ENCODE assay signal across 5 cellular contexts in genomic region chr3:44464920-44465319, GRCh38. TPM values are rescaled to one million over a fixed set of nuclear protein-coding genes. Genes with fewer than 3 reads are reported as not detected.
DNase-seq lines count a peak whose midpoint lies in the region; ATAC-seq, FAIRE-seq and TF ChIP-seq lines count a peak whose summit lies in the region.
"Not testable (repeated sequence)": the region's sequence is repeated elsewhere in the genome, so short reads cannot be mapped to it uniquely, and the experiment has no call there.

No MANE protein-coding gene starts in this region.

- peaks cover 20% of the 10 kb centered on the region for H3K79me2 ChIP-seq in GM23338 (replicated peaks; ENCODE audit: insufficient read depth)
- H3K79me2 ChIP-seq in K562 (ENCODE audit: control insufficient read depth, insufficient read depth, low read length) = peaks cover 52% of the 10 kb centered on the region

- 90% methylated on average over 6 of the region's 7 CpGs for WGBS in K562 (ENCODE audit: insufficient coverage, low coverage, missing lambda C conversion rate)

- not testable (repeated sequence) for H3K9ac ChIP-seq in K562 (ENCODE audit: insufficient read depth in 1 of 2, low read depth in 2 of 2, low read length in 2 of 2)

- TF ChIP-seq RAD21 in K562 (CRISPR knock-in tag; conservative IDR thresholded peaks at IDR 0.05 in 1 of 2, IDR thresholded peaks at IDR 0.05 in 1 of 2) = not testable (repeated sequence)

- not testable (repeated sequence) for H3K9me1 ChIP-seq in K562 (ENCODE audit: control insufficient read depth, insufficient read depth, low read length)

- ATAC-seq in GM23338; K562; central memory CD8-positive, alpha-beta T cell (replicated peaks; ENCODE audit: extremely low read depth, poor library complexity, severe bottlenecking): not testable (repeated sequence)

- CTCF ChIA-PET in K562 (lab: Yijun Ruan, JAX; ENCODE audit: low intra/inter-chr PET ratio) = not testable (repeated sequence)

- H3K4me1 Mint-ChIP-seq in GM23338 (peaks cover 18% of the 10 kb centered on the region), glutamatergic neuron (ENCODE audit: low read depth, unreplicated experiment) (peaks cover 17% of the 10 kb centered on the region), progenitor cell of endocrine pancreas (ENCODE audit: low read depth) (peaks cover 26% of the 10 kb centered on the region)
- H3K4me1 Mint-ChIP-seq in central memory CD8-positive, alpha-beta T cell = peaks cover 18% of the 10 kb centered on the region

- H4K20me1 ChIP-seq in GM23338 (replicated peaks; ENCODE audit: insufficient read depth); K562 (replicated peaks; ENCODE audit: control insufficient read depth, insufficient read depth, low read length): not testable (repeated sequence)

- TF ChIP-seq POLR2A in K562 (conservative IDR thresholded peaks at IDR 0.05) = not testable (repeated sequence)

- not testable (repeated sequence) for H3K36me3 ChIP-seq in GM23338 (ENCODE audit: insufficient read depth)
- H3K36me3 ChIP-seq in K562 (ENCODE audit: control insufficient read depth, insufficient read depth, low read length) = peaks cover 60% of the 10 kb centered on the region

- TF ChIP-seq EP300 in K562 (IDR thresholded peaks at IDR 0.05; ENCODE audit: low read length) = not testable (repeated sequence)

- BruUV-seq in K562 (replicated peaks; lab: Mats Ljungman, UMichigan) = not testable (repeated sequence)

- in situ Hi-C loops in K562 (cut with MboI) = not testable (repeated sequence)

- H3K9me3 Mint-ChIP-seq in GM23338 (peaks cover 22% of the 10 kb centered on the region), progenitor cell of endocrine pancreas (ENCODE audit: low read depth) (peaks cover 21% of the 10 kb centered on the region)
- H3K9me3 Mint-ChIP-seq in central memory CD8-positive, alpha-beta T cell; glutamatergic neuron (ENCODE audit: unreplicated experiment): not testable (repeated sequence)

- H3K4me1 ChIP-seq in GM23338 (ENCODE audit: insufficient read depth) = not testable (repeated sequence)
- peaks cover 18 to 24% of the 10 kb centered on the region in 2 experiments; a peak in 4 of 5 replicates for H3K4me1 ChIP-seq in K562 (replicated peaks in 1 of 2; ENCODE audit: control insufficient read depth in 2 of 2, insufficient read depth in 2 of 2, low read length in 2 of 2)

- H3K4me2 ChIP-seq in GM23338; K562 (ENCODE audit: insufficient read depth, low read length): not testable (repeated sequence)

- H3K4me3 ChIP-seq in GM23338, K562: not testable (repeated sequence)

- H3K27me3 ChIP-seq in GM23338 (ENCODE audit: insufficient read depth); K562 (ENCODE audit: control insufficient read depth in 2 of 2, insufficient read depth in 2 of 2, low read length in 2 of 2): not testable (repeated sequence)

- not testable (repeated sequence) for FAIRE-seq in K562 (lab: Jason Lieb, UNC)

- H3K27me3 Mint-ChIP-seq in GM23338 (ENCODE audit: insufficient read depth, low read depth, poor library complexity); central memory CD8-positive, alpha-beta T cell; glutamatergic neuron (ENCODE audit: unreplicated experiment); progenitor cell of endocrine pancreas: not testable (repeated sequence)

- H3K4me3 Mint-ChIP-seq in GM23338; central memory CD8-positive, alpha-beta T cell; glutamatergic neuron (ENCODE audit: unreplicated experiment); progenitor cell of endocrine pancreas (ENCODE audit: low read depth): not testable (repeated sequence)

- H3K9me3 ChIP-seq in K562 (replicated peaks; ENCODE audit: control insufficient read depth, insufficient read depth, low read depth, low read length) = not testable (repeated sequence)

- TF ChIP-seq CTCF in GM23338 (conservative IDR thresholded peaks at IDR 0.05; ENCODE audit: low read depth in 2 of 2); K562 (IDR thresholded peaks at IDR 0.05 in 2 of 3, conservative IDR thresholded peaks at IDR 0.05 in 1 of 3; ENCODE audit: insufficient read depth in 2 of 3, low read depth in 1 of 3, low read length in 3 of 3); glutamatergic neuron (IDR thresholded peaks at IDR 0.05; ENCODE audit: partially characterized antibody, unreplicated experiment); progenitor cell of endocrine pancreas (IDR thresholded peaks at IDR 0.05; ENCODE audit: unreplicated experiment): not testable (repeated sequence)

- intact Hi-C loops in K562 (cut with micrococcal nuclease) = not testable (repeated sequence)

- peaks cover 60% of the 10 kb centered on the region for H3K36me3 Mint-ChIP-seq in GM23338 (ENCODE audit: low read depth)
- H3K36me3 Mint-ChIP-seq in central memory CD8-positive, alpha-beta T cell (ENCODE audit: insufficient read depth) = peaks cover 15% of the 10 kb centered on the region
- peaks cover 30% of the 10 kb centered on the region for H3K36me3 Mint-ChIP-seq in glutamatergic neuron (ENCODE audit: unreplicated experiment)
- H3K36me3 Mint-ChIP-seq in progenitor cell of endocrine pancreas (ENCODE audit: insufficient read depth) = peaks cover 49% of the 10 kb centered on the region

- not testable (repeated sequence) for DNase-seq in GM23338 (ENCODE audit: low spot score); K562 (ENCODE audit: extremely low read depth in 1 of 4, low spot score in 3 of 4); central memory CD8-positive, alpha-beta T cell (ENCODE audit: low spot score in 2 of 2); glutamatergic neuron; progenitor cell of endocrine pancreas (ENCODE audit: low spot score, unreplicated experiment)

- H3K27ac ChIP-seq in GM23338 (ENCODE audit: low read depth); K562 (ENCODE audit: extremely low read depth, low read depth, low read length): not testable (repeated sequence)

- POLR2A ChIA-PET in K562 (lab: Yijun Ruan, JAX) = interaction anchor here (1.1 to 1.4 kb wide), 3 partner anchors 8 to 79 kb away, joined by 3 to 6 read pairs (median 5); no protein-coding TSS in a partner anchor

- H3F3A ChIP-seq in GM23338 (replicated peaks; ENCODE audit: low read depth) = not testable (repeated sequence)

- H3K27ac Mint-ChIP-seq in GM23338 (peak overlapping the region; percentile 9; the same call in 1 of the 2 replicates), glutamatergic neuron (ENCODE audit: unreplicated experiment) (peak overlapping the region; percentile 28), progenitor cell of endocrine pancreas (peak overlapping the region; percentile 42)
- H3K27ac Mint-ChIP-seq in central memory CD8-positive, alpha-beta T cell (ENCODE audit: low read depth) = peak overlapping the region; percentile 27

- H3K9me2 ChIP-seq in GM23338 (ENCODE audit: insufficient read depth) = not testable (repeated sequence)

- not testable (repeated sequence) for H2AFZ ChIP-seq in GM23338; K562 (ENCODE audit: low read depth, low read length)

TF ChIP-seq in K562, 482 proteins besides CTCF, POLR2A, EP300 and RAD21:
- TF ChIP-seq ZNF316 (IDR thresholded peaks at IDR 0.05) = peak; percentile 58
- TF ChIP-seq C11orf30 (IDR thresholded peaks at IDR 0.05; ENCODE audit: low read depth) = peak; percentile 52; the same call in 1 of the 2 replicates

RNA-seq across cellular contexts. Expression of gene ZNF445, which starts 12.6 kb away (rescaled TPM):
- 16.5 and 16.6 TPM in 2 replicates for total RNA-seq in GM23338 (2014; rRNA removed; shearing (Covaris generic))
- polyA plus RNA-seq in GM23338 (2016; fragmentation: Nextera tagmentation; extraction: Ambion mirVana) = 2.7 TPM in 2 replicates
- 68.7 and 76.5 TPM in 2 replicates for total RNA-seq in K562 (2011; cell fraction: chromatin; rRNA removed; ENCODE audit: low replicate concordance)
- 40.7 and 42.0 TPM in 2 replicates for total RNA-seq in K562 (2011; cell fraction: nucleolus; rRNA removed)
- total RNA-seq in K562 (2011; cell fraction: nucleoplasm; rRNA removed) = 53.5 and 72.7 TPM in 2 replicates
- 5.8 and 7.9 TPM in 2 replicates for total RNA-seq in K562 (2014; rRNA removed)
- 13.9 and 14.3 TPM in 2 replicates for total RNA-seq in K562 (2014; rRNA removed; fragmentation: Illumina TruSeq; extraction: Trizol)
- 14.0 and 15.0 TPM in 2 replicates for total RNA-seq in K562 (2015; rRNA removed; fragmentation: Illumina TruSeq; extraction: Trizol)
- total RNA-seq in K562 (2021) = 24.2 and 26.9 TPM in 2 replicates
- 10.6 and 11.8 TPM in 2 replicates for polyA plus RNA-seq in K562 (2011; rRNA removed)
- 4.0 and 6.6 TPM in 2 replicates for polyA plus RNA-seq in K562 (2011; cell fraction: cytosol; rRNA removed)
- 22.0 and 24.1 TPM in 2 replicates for polyA plus RNA-seq in K562 (2011; cell fraction: nucleus; rRNA removed)
- polyA plus RNA-seq in K562 (2012) = 6.6 and 7.6 TPM in 2 replicates
- 9.5 and 9.9 TPM in 2 replicates for polyA plus RNA-seq in K562 (2014; fragmentation: Illumina TruSeq; extraction: Trizol)
- polyA plus RNA-seq in K562 (2014; fragmentation: Nextera tagmentation; extraction: Ambion mirVana) = 1 to 10 TPM; 1.2 to 1.8 TPM
- 12.4 and 13.1 TPM in 2 replicates for polyA plus RNA-seq in K562 (2014; rRNA removed)
- 22.8 and 24.7 TPM in 2 replicates for polyA minus RNA-seq in K562 (2011; rRNA and poly(A)+ RNA removed)
- polyA minus RNA-seq in K562 (2011; cell fraction: cytosol; rRNA and poly(A)+ RNA removed) = 8.6 and 11.1 TPM in 2 replicates
- polyA minus RNA-seq in K562 (2011; cell fraction: nucleus; rRNA and poly(A)+ RNA removed) = 14.1 and 22.8 TPM in 2 replicates
- total RNA-seq in glutamatergic neuron (ENCODE audit: unreplicated experiment) = 66.8 TPM
- total RNA-seq in progenitor cell of endocrine pancreas = 62.5 and 64.0 TPM in 2 replicates
